In genomic region chr16:26649646-26650045, GRCh38 we compare ENCODE assay signal across 13 cellular contexts.
"Had no signal": no experiment of that assay in that cellular context is flagged by ENCODE, and none has a peak within 500 bp of the region (broad histone marks: within the 10 kb centered on the region; RNA-seq: fewer than 3 reads in every experiment).

No MANE protein-coding gene starts in this region.

- DNase-seq: activated B cell treated with CpG ODN at 0.5 μM for 24 hours; activated CD4-positive, alpha-beta T cell treated with anti-CD3 and anti-CD28 coated beads, Interleukin-2, amount 10 ng/mL, durations not matched to agents 7 days and 5 days; activated CD8-positive, alpha-beta memory T cell treated with anti-CD3 and anti-CD28 coated beads for 24 hours; activated naive CD4-positive, alpha-beta T cell treated with anti-CD3 and anti-CD28 coated beads for 36 hours; foreskin keratinocyte; left colon; mucosa of descending colon; natural killer cell; occipital lobe; psoas muscle; right lobe of liver; stimulated activated naive B cell treated with anti-CD40 and anti-IgM and Interleukin-4, amounts not matched to agents 10 μg/mL and 1 μg/mL and 100 μg/mL, for 72 hours; upper lobe of left lung had no signal
